Comparison of ENCODE assay signal across 26 cellular contexts in genomic region chr18:72433756-72434155, GRCh38.
DNase-seq lines count a peak whose midpoint lies in the region; ATAC-seq, FAIRE-seq and TF ChIP-seq lines count a peak whose summit lies in the region.
"Had no signal": no experiment of that assay in that cellular context is flagged by ENCODE, and none has a peak within 500 bp of the region (broad histone marks: within the 10 kb centered on the region; RNA-seq: fewer than 3 reads in every experiment).

No MANE protein-coding gene starts in this region.

- in situ Hi-C loops in GM12878 (cut with MboI): no loop called here

- FAIRE-seq in A204.1 (lab: Jason Lieb, UNC) (peak; percentile 11), D721Med (lab: Jason Lieb, UNC) (peak; percentile 77), GM12878 (lab: Jason Lieb, UNC) (no peak), small intestine (lab: Jason Lieb, UNC) (peak; percentile 53)
- FAIRE-seq: A549, GM12891, GM19239 had no signal

- SMC1A ChIA-PET in GM12878 (lab: Charles Lee; ENCODE audit: uncharacterized antibody, unreplicated experiment): no interaction called here

- peaks cover 41% of the 10 kb centered on the region for H3K9me3 Mint-ChIP-seq in HFFc6

- H3K9me3 ChIP-seq in GM12878 (replicated peaks; ENCODE audit: control insufficient read depth, insufficient read depth, low read length): no peaks in the 10 kb centered on the region; the same call in 2 of the 3 replicates
- H3K9me3 ChIP-seq in small intestine (ENCODE audit: control insufficient read depth, low read depth): no peaks in the 10 kb centered on the region
- H3K9me3 ChIP-seq: A549, Caco-2 had no signal

- no peak overlapping the region for H3K4me2 ChIP-seq in GM12878 (ENCODE audit: control insufficient read depth, insufficient read depth)
- H3K4me2 ChIP-seq: A549; BLaER1 treated with 17β-estradiol and CSF1 and Interleukin-3, amounts not matched to agents 10 nM and 100 nM had no signal

- BruUV-seq in GM12878 (replicated peaks; lab: Mats Ljungman, UMichigan): no TSS peak

- no peaks in the 10 kb centered on the region for H3K36me3 Mint-ChIP-seq in HFFc6 (ENCODE audit: low read depth)
- H3K36me3 Mint-ChIP-seq: CD8-positive, alpha-beta T cell had no signal

- H3K9ac ChIP-seq in GM12878 (ENCODE audit: control insufficient read depth, insufficient read depth, low read length): no peak overlapping the region
- H3K9ac ChIP-seq: BLaER1 treated with 17β-estradiol and CSF1 and Interleukin-3, amounts not matched to agents 10 nM and 100 nM had no signal

- H3K4me1 Mint-ChIP-seq in HFFc6 (ENCODE audit: low read depth): no peaks in the 10 kb centered on the region
- H3K4me1 Mint-ChIP-seq: B cell had no signal

- H3K27me3 ChIP-seq in GM12878 (replicated peaks in 1 of 2; ENCODE audit: control insufficient read depth in 2 of 2, insufficient read depth in 2 of 2, low read length in 1 of 2): no peaks in the 10 kb centered on the region
- H3K27me3 ChIP-seq in small intestine (ENCODE audit: control insufficient read depth in 2 of 2, insufficient read depth in 2 of 2, low read length in 2 of 2): no peaks in the 10 kb centered on the region
- H3K27me3 ChIP-seq: BLaER1 treated with 17β-estradiol and CSF1 and Interleukin-3, amounts not matched to agents 10 nM and 100 nM had no signal

- H3K36me3 ChIP-seq in GM12878 (ENCODE audit: control insufficient read depth in 2 of 2, insufficient read depth in 2 of 2, low read length in 1 of 2): no peaks in the 10 kb centered on the region
- H3K36me3 ChIP-seq in small intestine (ENCODE audit: control insufficient read depth in 2 of 2, insufficient read depth in 2 of 2, low read length in 2 of 2): no peaks in the 10 kb centered on the region
- H3K36me3 ChIP-seq: BLaER1 treated with 17β-estradiol and CSF1 and Interleukin-3, amounts not matched to agents 10 nM and 100 nM had no signal

- no peak for ATAC-seq in GM12878
- ATAC-seq in esophagus mucosa: no peak
- ATAC-seq: A549; CD8-positive, alpha-beta T cell had no signal

- no peaks in the 10 kb centered on the region for H3K79me2 ChIP-seq in GM12878 (ENCODE audit: control insufficient read depth, insufficient read depth, low read length)

- no peak overlapping the region for H3K27ac Mint-ChIP-seq in HFFc6
- H3K27ac Mint-ChIP-seq: B cell; CD4-positive, alpha-beta T cell; CD8-positive, alpha-beta T cell had no signal

- H2AFZ ChIP-seq in GM12878 (ENCODE audit: control insufficient read depth, low read depth, low read length): no peak overlapping the region

- RAD21 ChIA-PET in GM12878 (lab: Charles Lee; ENCODE audit: unreplicated experiment): no interaction called here

- H3K27ac ChIP-seq in GM12878 (ENCODE audit: control insufficient read depth, insufficient read depth) (no peak overlapping the region), small intestine (ENCODE audit: low read depth in 1 of 2, low read length in 1 of 2) (no peak overlapping the region)
- H3K27ac ChIP-seq: A549; BLaER1 treated with 17β-estradiol and CSF1 and Interleukin-3, amounts not matched to agents 10 nM and 100 nM; C4-2B had no signal

- intact Hi-C loops in GM12878 (cut with micrococcal nuclease; ENCODE audit: unreplicated experiment): no loop called here

- no peak for TF ChIP-seq EP300 in GM12878 (IDR thresholded peaks at IDR 0.05; ENCODE audit: borderline replicate concordance in 1 of 2, control insufficient read depth in 1 of 2, low read depth in 2 of 2, low read length in 2 of 2)

- TF ChIP-seq POLR2A in GM12878 (IDR thresholded peaks at IDR 0.05; ENCODE audit: low read depth, low read length): no peak

- H3K4me3 ChIP-seq in GM12878 (no peak overlapping the region), small intestine (ENCODE audit: low read depth in 1 of 2, low read length in 2 of 2) (no peak overlapping the region)
- H3K4me3 ChIP-seq: A549; BLaER1 treated with 17β-estradiol and CSF1 and Interleukin-3, amounts not matched to agents 10 nM and 100 nM had no signal

- no peak for TF ChIP-seq CTCF in D721Med (IDR thresholded peaks at IDR 0.05; ENCODE audit: insufficient read depth, missing control alignments)
- no peak for TF ChIP-seq CTCF in GM12878 (IDR thresholded peaks at IDR 0.05 in 2 of 3, conservative IDR thresholded peaks at IDR 0.05 in 1 of 3; ENCODE audit: control insufficient read depth in 2 of 3, extremely low read depth in 1 of 3, insufficient read depth in 1 of 3, low read depth in 3 of 3, low read length in 3 of 3)
- no peak for TF ChIP-seq CTCF in HFFc6 (IDR thresholded peaks at IDR 0.05)

- WGBS in GM12878 (ENCODE audit: insufficient coverage, insufficient replicate concordance, low lambda C conversion rate, missing lambda C conversion rate): 70% methylated on average over 5 of the region's 5 CpGs
- 83 to 90% (median 86%) methylated on average over 5 of the region's 5 CpGs for WGBS in small intestine, 3 donors

- no peaks in the 10 kb centered on the region for H3K4me1 ChIP-seq in GM12878 (ENCODE audit: control insufficient read depth, insufficient read depth, low read length)
- no peaks in the 10 kb centered on the region for H3K4me1 ChIP-seq in small intestine (ENCODE audit: control insufficient read depth in 2 of 2, insufficient read depth in 1 of 2, low read depth in 1 of 2, low read length in 1 of 2)
- H3K4me1 ChIP-seq: A549, Caco-2 had no signal

- H3K27me3 Mint-ChIP-seq in HFFc6 (ENCODE audit: insufficient read depth): no peaks in the 10 kb centered on the region
- H3K27me3 Mint-ChIP-seq: B cell; CD4-positive, alpha-beta T cell had no signal

- H3K4me3 Mint-ChIP-seq in HFFc6: no peak overlapping the region
- H3K4me3 Mint-ChIP-seq: B cell; CD4-positive, alpha-beta T cell; CD8-positive, alpha-beta T cell had no signal

- CTCF ChIA-PET in GM12878 (lab: Yijun Ruan, JAX): no interaction called here

- no peak for TF ChIP-seq RAD21 in GM12878 (IDR thresholded peaks at IDR 0.05; ENCODE audit: insufficient read depth, low read depth, low read length)

- H4K20me1 ChIP-seq in GM12878 (ENCODE audit: control insufficient read depth, insufficient read depth): no peaks in the 10 kb centered on the region
- H4K20me1 ChIP-seq: BLaER1 treated with 17β-estradiol and CSF1 and Interleukin-3, amounts not matched to agents 10 nM and 100 nM had no signal

- no peak for DNase-seq in D721Med (ENCODE audit: insufficient read length, low spot score)
- no peak for DNase-seq in GM12878 (ENCODE audit: low read depth, low spot score)
- no peak for DNase-seq in small intestine
- no peak for DNase-seq in HFFc6
- DNase-seq in NCI-H1694 (lab: John Stamatoyannopoulos, UW): no peak
- DNase-seq: 8988T; AML-193; Caco-2; Calu3; CD4-positive, alpha-beta T cell; CD8-positive, alpha-beta T cell; DMS 273 treated with DMSO at 0.1 percent for 48 hours; DMS153; DMS53; DMS79; DND-41; EL; GDM1 had no signal

- POLR2A ChIA-PET in GM12878 (lab: Charles Lee): no interaction called here

TF ChIP-seq in GM12878, 131 proteins besides CTCF, POLR2A, EP300 and RAD21:
- TF ChIP-seq SKIL (IDR thresholded peaks at IDR 0.05; ENCODE audit: low read depth, poor library complexity, severe bottlenecking) (no peak), ATF7 (IDR thresholded peaks at IDR 0.05; ENCODE audit: low read depth) (peak; percentile 67)
